Comparison of ENCODE assay signal across 15 cellular contexts in genomic region chr14:60805881-60806569, GRCh38.
DNase-seq lines count a peak whose midpoint lies in the region; ATAC-seq and TF ChIP-seq lines count a peak whose summit lies in the region.
"Had no signal": no experiment of that assay in that cellular context is flagged by ENCODE, and none has a peak within 500 bp of the region (broad histone marks: within the 10 kb centered on the region; RNA-seq: fewer than 3 reads in every experiment).

No MANE protein-coding gene starts in this region.

- TF ChIP-seq CTCF in RWPE2 (IDR thresholded peaks at IDR 0.05; ENCODE audit: poor library complexity, severe bottlenecking) (no peak), gastrocnemius medialis (IDR thresholded peaks at IDR 0.05 in 4 of 5, conservative IDR thresholded peaks at IDR 0.05 in 1 of 5) (no peak)

- peak; percentile 52 for ATAC-seq in RWPE2 (ENCODE audit: low read depth)
- ATAC-seq in gastrocnemius medialis = no peak
- no peak for ATAC-seq in HG02884 (IDR thresholded peaks at IDR 0.05; ENCODE audit: unreplicated experiment)
- no peak for ATAC-seq in GM18498 (IDR thresholded peaks at IDR 0.05; ENCODE audit: unreplicated experiment)
- ATAC-seq in GM21529 (IDR thresholded peaks at IDR 0.05; ENCODE audit: unreplicated experiment) = no peak

- H3K4me3 ChIP-seq in RWPE2 (ENCODE audit: severe bottlenecking) (no peak overlapping the region), gastrocnemius medialis (no peak overlapping the region)
- H3K4me3 ChIP-seq: SJSA1, tibial artery had no signal

- no peak overlapping the region for H3K27ac ChIP-seq in RWPE2 (ENCODE audit: poor library complexity, severe bottlenecking)
- H3K27ac ChIP-seq in gastrocnemius medialis = peak overlapping the region; percentile 74 to 82 (median 80)
- H3K27ac ChIP-seq: SJSA1, tibial artery had no signal

- peaks cover 33% of the 10 kb centered on the region for H3K36me3 ChIP-seq in RWPE2 (ENCODE audit: low read depth)
- H3K36me3 ChIP-seq in gastrocnemius medialis = no peaks in the 10 kb centered on the region

- TF ChIP-seq POLR2A in gastrocnemius medialis (IDR thresholded peaks at IDR 0.05) = no peak

- H3K27me3 ChIP-seq in RWPE2 (ENCODE audit: insufficient read depth, poor library complexity, severe bottlenecking) (no peaks in the 10 kb centered on the region), gastrocnemius medialis (no peaks in the 10 kb centered on the region)
- H3K27me3 ChIP-seq: SJSA1, tibial artery had no signal

- H3K4me1 ChIP-seq in RWPE2 (ENCODE audit: insufficient read depth, poor library complexity, severe bottlenecking) (peaks cover 20% of the 10 kb centered on the region), gastrocnemius medialis (peaks cover 8 to 28% of the 10 kb centered on the region in 2 donors)
- H3K4me1 ChIP-seq: tibial artery had no signal

- H3K9me3 ChIP-seq in RWPE2 (ENCODE audit: severe bottlenecking) (no peaks in the 10 kb centered on the region), gastrocnemius medialis (no peaks in the 10 kb centered on the region)
- H3K9me3 ChIP-seq: SJSA1, tibial artery had no signal

- in situ Hi-C loops in gastrocnemius medialis (cut with MboI; ENCODE audit: low sequenced_read_pairs in 4 of 4) = no loop called here

- intact Hi-C loops in gastrocnemius medialis (cut with DNase I; ENCODE audit: low total_unique reads) = loop anchor here (5.0 kb wide), 2 partner anchors 84 to 149 kb away; partner anchors contain the start of gene SIX4

- peak; percentile 26 for DNase-seq in GM04503 (ENCODE audit: low read depth)
- DNase-seq in RWPE2 (ENCODE audit: low spot score) = no peak
- peak; percentile 61 for DNase-seq in fibroblast of gingiva (ENCODE audit: low read depth)
- no peak for DNase-seq in gastrocnemius medialis
- DNase-seq: anterior cingulate cortex; effector CD8-positive, alpha-beta T cell; mesenchymal stem cell; NCI-H1436 treated with DMSO at 0.1 percent for 48 hours; nucleus accumbens; stimulated activated CD4-positive, alpha-beta T cell treated with anti-CD3 and anti-CD28 coated beads, Interleukin-12 subunit alpha, Interleukin-12 subunit beta, amount 100 ng/mL, for 4 hours; tibial artery had no signal

Comparison
In these comparisons a context has a peak if more than half of its experiments do, and no peak if none do; other contexts are left out.
1. DNase-seq: peak in GM04503 (single experiment) and fibroblast of gingiva (single experiment); none in RWPE2 (single experiment) and gastrocnemius medialis (0 of 2).